Comparison of ENCODE assay signal across 8 cellular contexts in the genomic region with DNA sequence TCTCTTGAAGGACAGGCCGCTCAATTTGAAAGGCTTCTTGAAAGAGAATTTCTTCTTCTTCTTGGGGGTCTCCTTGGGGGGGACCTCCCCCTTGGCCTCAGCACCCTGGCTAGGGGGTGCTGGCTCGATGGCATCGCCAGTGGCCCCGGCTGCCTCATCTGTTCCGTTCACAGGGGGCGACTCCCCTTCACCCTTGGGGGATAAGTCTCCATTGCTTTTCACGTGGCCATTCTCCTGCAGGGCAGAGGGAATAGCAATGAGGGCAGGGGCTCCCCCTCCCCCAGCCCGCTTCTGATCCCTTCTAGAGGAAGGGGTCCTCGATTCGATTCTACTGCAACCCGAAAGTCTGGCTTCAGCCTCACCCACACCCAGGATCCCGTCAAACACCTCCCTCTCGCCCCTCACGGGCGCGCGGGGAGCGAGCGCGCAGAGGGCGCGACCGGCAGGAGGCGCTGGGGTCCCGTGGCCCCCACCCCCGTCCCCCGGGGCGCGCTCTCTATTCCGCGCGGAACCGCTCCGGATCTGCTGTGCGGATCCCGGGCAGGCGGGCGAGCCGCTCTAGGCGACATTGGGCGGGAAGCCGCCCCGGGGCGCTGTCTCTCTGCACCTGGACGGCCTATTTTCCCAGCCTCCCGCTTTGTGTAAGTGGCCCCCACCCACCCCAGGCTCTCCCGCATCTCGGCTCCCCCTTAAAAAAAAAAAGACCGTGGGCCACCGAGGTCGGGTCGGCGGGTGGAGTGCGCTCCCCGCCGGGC. TPM values are rescaled to one million over a fixed set of nuclear protein-coding genes. Genes with fewer than 3 reads are reported as not detected.
DNase-seq lines count a peak whose midpoint lies in the region; ATAC-seq and TF ChIP-seq lines count a peak whose summit lies in the region.

No MANE protein-coding gene starts in this region.

- H3K4me1 ChIP-seq in HEK293 (ENCODE audit: control insufficient read depth, insufficient read depth, low read length) (no peaks in the 10 kb centered on the region), PC-3 (ENCODE audit: insufficient read depth, low read length) (peaks cover 67% of the 10 kb centered on the region), uterus (peaks cover 0 to 4% of the 10 kb centered on the region in 2 donors)

- H3K9me3 ChIP-seq in HEK293 (ENCODE audit: control insufficient read depth, insufficient read depth, low read depth, low read length) (no peaks in the 10 kb centered on the region), PC-3 (ENCODE audit: low read length) (no peaks in the 10 kb centered on the region), uterus (no peaks in the 10 kb centered on the region)

- DNase-seq in COLO668 (lab: John Stamatoyannopoulos, UW; ENCODE audit: unreplicated experiment) = peak; percentile 94
- DNase-seq in PC-3 = peak; percentile 46
- DNase-seq in activated effector memory CD4-positive, alpha-beta T cell treated with Interleukin-2 at 50 U/mL for 16 hours = peak; percentile 60
- DNase-seq in glomerular visceral epithelial cell (ENCODE audit: extremely low spot score) = peak; percentile 62
- no peak for DNase-seq in osteocyte (ENCODE audit: extremely low spot score, unreplicated experiment)
- peak; percentile 58 to 62 for DNase-seq in uterus
- no peak for DNase-seq in H4 (ENCODE audit: low spot score)

- CTCF ChIA-PET in HEK293 (lab: Yijun Ruan, JAX) = interaction anchor here (1.0 to 1.3 kb wide), 2 partner anchors 13 to 119 kb away, joined by 3 to 4 read pairs; no protein-coding TSS in a partner anchor
- CTCF ChIA-PET in PC-3 (lab: Charles Lee) = no interaction called here

- H4K20me1 ChIP-seq in PC-3 (ENCODE audit: low read length) = peaks cover 27% of the 10 kb centered on the region

- no peaks in the 10 kb centered on the region for H3K9me3 Mint-ChIP-seq in osteocyte (ENCODE audit: unreplicated experiment)

- H3K79me2 ChIP-seq in PC-3 (ENCODE audit: low read length) = peaks cover 23% of the 10 kb centered on the region

- peak overlapping the region; percentile 71 for H3K27ac Mint-ChIP-seq in osteocyte (ENCODE audit: unreplicated experiment)

- H2AFZ ChIP-seq in PC-3 (ENCODE audit: low read length) = no peak overlapping the region

- no peaks in the 10 kb centered on the region for H3K27me3 Mint-ChIP-seq in osteocyte (ENCODE audit: unreplicated experiment)

- peak overlapping the region; percentile 72 for H3K9ac ChIP-seq in PC-3 (ENCODE audit: low read length)

- H3K36me3 ChIP-seq in HEK293 (ENCODE audit: control insufficient read depth in 2 of 2, insufficient read depth in 1 of 2, low read length in 2 of 2) (peaks cover 0 to 50% of the 10 kb centered on the region in 2 experiments; a peak in 1 of 3 replicates), PC-3 (ENCODE audit: low read depth, low read length) (peaks cover 21% of the 10 kb centered on the region), uterus (no peaks in the 10 kb centered on the region)

- H3K4me1 Mint-ChIP-seq in osteocyte (ENCODE audit: unreplicated experiment) = peaks cover 30% of the 10 kb centered on the region

- TF ChIP-seq CTCF in HEK293 (tag by site-specific recombination; IDR thresholded peaks at IDR 0.05) (peak; percentile 93), PC-3 (conservative IDR thresholded peaks at IDR 0.05; ENCODE audit: low read depth, low read length) (peak; percentile 75), osteocyte (IDR thresholded peaks at IDR 0.05) (peak; percentile 82), uterus (IDR thresholded peaks at IDR 0.05) (peak; percentile 60 to 90 (median 81))

- H3F3A ChIP-seq in PC-3 (ENCODE audit: low read length, unreplicated experiment) = peaks cover 3% of the 10 kb centered on the region

- H3K9me2 ChIP-seq in PC-3 (replicated peaks; ENCODE audit: low read length) = no peaks in the 10 kb centered on the region

- peak overlapping the region; percentile 98 for H3K4me2 ChIP-seq in PC-3 (ENCODE audit: low read length)

- peak in 1 of 2 donors; percentile 27 for TF ChIP-seq POLR2A in uterus (IDR thresholded peaks at IDR 0.05)

- peak overlapping the region; percentile 92 for H3K4me3 Mint-ChIP-seq in osteocyte (ENCODE audit: unreplicated experiment)

- H3K36me3 Mint-ChIP-seq in osteocyte (ENCODE audit: unreplicated experiment) = peaks cover 21% of the 10 kb centered on the region

- POLR2A ChIA-PET in HEK293 (lab: Yijun Ruan, JAX) (interaction anchor here (0.5 to 5.8 kb wide), 20 partner anchors 12 to 546 kb away, joined by 3 to 100 read pairs (median 5); a partner anchor contains a TSS), PC-3 (lab: Charles Lee; ENCODE audit: unreplicated experiment) (interaction anchor here (0.7 kb wide), 1 partner anchor 139 kb away, joined by 7 read pairs; no protein-coding TSS in a partner anchor)

- H3K4me3 ChIP-seq in HEK293 (ENCODE audit: low read depth, low read length) = peak overlapping the region; percentile 84
- H3K4me3 ChIP-seq in PC-3 (ENCODE audit: low read length) = peak overlapping the region; percentile 86
- peak overlapping the region; percentile 45 to 81 for H3K4me3 ChIP-seq in uterus

- intact Hi-C loops in PC-3 (cut with micrococcal nuclease) = loop anchor here (5.0 kb wide), 1 partner anchor 93 kb away; no protein-coding TSS in a partner anchor
- intact Hi-C loops in uterus (cut with DNase I; ENCODE audit: low total_unique reads) = no loop called here

- ATAC-seq in PC-3 = peak; percentile 23

- peak overlapping the region; percentile 76; the same call in 1 of the 2 replicates for H3K27ac ChIP-seq in HEK293 (ENCODE audit: extremely low read depth, low read depth, low read length)
- no peak overlapping the region for H3K27ac ChIP-seq in PC-3 (ENCODE audit: low read length)
- peak overlapping the region; percentile 72 to 82 for H3K27ac ChIP-seq in uterus

- H3K27me3 ChIP-seq in PC-3 (ENCODE audit: low read length) (no peaks in the 10 kb centered on the region), uterus (no peaks in the 10 kb centered on the region)

- no TSS peak for BruUV-seq in PC-3 (replicated peaks; lab: Mats Ljungman, UMichigan)

TF ChIP-seq in HEK293, 187 proteins besides CTCF, POLR2A, EP300 and RAD21 (continues in another document):
- TF ChIP-seq FEZF1 (tag by site-specific recombination; IDR thresholded peaks at IDR 0.05) (no peak), ZFP41 (tag by site-specific recombination; IDR thresholded peaks at IDR 0.05; ENCODE audit: borderline replicate concordance) (no peak), ZNF133 (tag by site-specific recombination; IDR thresholded peaks at IDR 0.05) (no peak), ZXDB (tag by site-specific recombination; IDR thresholded peaks at IDR 0.05) (0 out of 2 replicates have a peak, but pooled peaks have one; percentile 17), ZNF416 (tag by site-specific recombination; IDR thresholded peaks at IDR 0.05) (no peak), ZNF221 (tag by site-specific recombination; IDR thresholded peaks at IDR 0.05; ENCODE audit: borderline replicate concordance) (no peak), ZNF311 (tag by site-specific recombination; IDR thresholded peaks at IDR 0.05; ENCODE audit: borderline replicate concordance) (no peak), KLF7 (tag by site-specific recombination; IDR thresholded peaks at IDR 0.05; ENCODE audit: borderline replicate concordance) (no peak), ZNF785 (tag by site-specific recombination; IDR thresholded peaks at IDR 0.05) (peak; percentile 96)
- TF ChIP-seq, protein P1, sequence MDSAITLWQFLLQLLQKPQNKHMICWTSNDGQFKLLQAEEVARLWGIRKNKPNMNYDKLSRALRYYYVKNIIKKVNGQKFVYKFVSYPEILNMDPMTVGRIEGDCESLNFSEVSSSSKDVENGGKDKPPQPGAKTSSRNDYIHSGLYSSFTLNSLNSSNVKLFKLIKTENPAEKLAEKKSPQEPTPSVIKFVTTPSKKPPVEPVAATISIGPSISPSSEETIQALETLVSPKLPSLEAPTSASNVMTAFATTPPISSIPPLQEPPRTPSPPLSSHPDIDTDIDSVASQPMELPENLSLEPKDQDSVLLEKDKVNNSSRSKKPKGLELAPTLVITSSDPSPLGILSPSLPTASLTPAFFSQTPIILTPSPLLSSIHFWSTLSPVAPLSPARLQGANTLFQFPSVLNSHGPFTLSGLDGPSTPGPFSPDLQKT (IDR thresholded peaks at IDR 0.05; ENCODE audit: borderline replicate concordance, low read depth, low read length) = no peak
- TF ChIP-seq, protein P2, sequence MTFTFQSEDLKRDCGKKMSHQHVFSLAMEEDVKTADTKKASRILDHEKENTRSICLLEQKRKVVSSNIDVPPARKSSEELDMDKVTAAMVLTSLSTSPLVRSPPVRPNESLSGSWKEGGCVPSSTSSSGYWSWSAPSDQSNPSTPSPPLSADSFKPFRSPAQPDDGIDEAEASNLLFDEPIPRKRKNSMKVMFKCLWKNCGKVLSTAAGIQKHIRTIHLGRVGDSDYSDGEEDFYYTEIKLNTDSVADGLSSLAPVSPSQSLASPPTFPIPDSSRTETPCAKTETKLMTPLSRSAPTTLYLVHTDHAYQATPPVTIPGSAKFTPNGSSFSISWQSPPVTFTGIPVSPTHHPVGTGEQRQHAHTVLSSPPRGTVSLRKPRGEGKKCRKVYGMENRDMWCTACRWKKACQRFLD (tag by site-specific recombination; IDR thresholded peaks at IDR 0.05) = no peak

RNA-seq across cellular contexts. Expression of a gene that starts 1.0 kb away (rescaled TPM):
- 159 and 176 TPM in 2 replicates for total RNA-seq in PC-3 (2014; rRNA removed)
- total RNA-seq in osteocyte = 169 TPM in 2 replicates
- total RNA-seq in uterus = 10 to 100 TPM; 14.7 to 93.3 (median 53.0) TPM
- 102 and 133 TPM in 2 replicates for total RNA-seq in H4 (2014; rRNA removed; shearing (Covaris generic))

RNA-seq across cellular contexts. Expression of a gene that starts 27.2 kb away (rescaled TPM):
- total RNA-seq in PC-3 (2014; rRNA removed) = 3.0 and 3.7 TPM in 2 replicates
- total RNA-seq in osteocyte = 8.5 and 8.8 TPM in 2 replicates
- total RNA-seq in uterus = 10 to 100 TPM in 2 of 4 donors, 1 to 10 TPM in 1, not detected in 1; 5.2 to 20.2 (median 14.4) TPM
- total RNA-seq in H4 (2014; rRNA removed; shearing (Covaris generic)) = 0.12 and 0.16 TPM in 2 replicates

RNA-seq across cellular contexts. Expression of a gene that starts 27.3 kb away (rescaled TPM):
- not detected in 2 replicates for total RNA-seq in PC-3 (2014; rRNA removed)
- 3.5 and 4.4 TPM in 2 replicates for total RNA-seq in osteocyte
- total RNA-seq in uterus = 10 to 100 TPM in 1 of 4 donors, under 1 TPM in 1, not detected in 2; 0.35 to 21.3 TPM
- 0.08 and 0.90 TPM in 2 replicates for total RNA-seq in H4 (2014; rRNA removed; shearing (Covaris generic))

RNA-seq across cellular contexts. Expression of a gene that starts 43.2 kb away (rescaled TPM):
- total RNA-seq in PC-3 (2014; rRNA removed) (182 and 184 TPM in 2 replicates), osteocyte (77.5 and 79.2 TPM in 2 replicates), uterus (100 to 1,000 TPM in 1 of 4 donors, 10 to 100 TPM in 3; 27.4 to 161 (median 91.2) TPM)
- total RNA-seq in H4 (2014; rRNA removed; shearing (Covaris generic)) = 115 and 126 TPM in 2 replicates

RNA-seq across cellular contexts. Expression of a gene that starts 59.2 kb away (rescaled TPM):
- total RNA-seq in PC-3 (2014; rRNA removed) = 59.8 and 68.5 TPM in 2 replicates
- 71.2 and 77.4 TPM in 2 replicates for total RNA-seq in osteocyte
- total RNA-seq in uterus = 10 to 100 TPM; 25.9 to 77.4 (median 65.2) TPM
- 47.0 and 47.5 TPM in 2 replicates for total RNA-seq in H4 (2014; rRNA removed; shearing (Covaris generic))

Comparison
In these comparisons a context has a peak if more than half of its experiments do, and no peak if none do; other contexts are left out.
1. DNase-seq: peak in COLO668 (single experiment), PC-3 (single experiment), activated effector memory CD4-positive, alpha-beta T cell treated with Interleukin-2 at 50 U/mL for 16 hours (single experiment), glomerular visceral epithelial cell (single experiment) and uterus (2 of 2); none in osteocyte (single experiment) and H4 (single experiment).
2. Peak in every context shown above with its lines, with median percentiles within 50 percentile points of each other: H3K4me3 ChIP-seq and CTCF ChIP-seq.